Comparison of ENCODE assay signal across 8 cellular contexts in the genomic region with DNA sequence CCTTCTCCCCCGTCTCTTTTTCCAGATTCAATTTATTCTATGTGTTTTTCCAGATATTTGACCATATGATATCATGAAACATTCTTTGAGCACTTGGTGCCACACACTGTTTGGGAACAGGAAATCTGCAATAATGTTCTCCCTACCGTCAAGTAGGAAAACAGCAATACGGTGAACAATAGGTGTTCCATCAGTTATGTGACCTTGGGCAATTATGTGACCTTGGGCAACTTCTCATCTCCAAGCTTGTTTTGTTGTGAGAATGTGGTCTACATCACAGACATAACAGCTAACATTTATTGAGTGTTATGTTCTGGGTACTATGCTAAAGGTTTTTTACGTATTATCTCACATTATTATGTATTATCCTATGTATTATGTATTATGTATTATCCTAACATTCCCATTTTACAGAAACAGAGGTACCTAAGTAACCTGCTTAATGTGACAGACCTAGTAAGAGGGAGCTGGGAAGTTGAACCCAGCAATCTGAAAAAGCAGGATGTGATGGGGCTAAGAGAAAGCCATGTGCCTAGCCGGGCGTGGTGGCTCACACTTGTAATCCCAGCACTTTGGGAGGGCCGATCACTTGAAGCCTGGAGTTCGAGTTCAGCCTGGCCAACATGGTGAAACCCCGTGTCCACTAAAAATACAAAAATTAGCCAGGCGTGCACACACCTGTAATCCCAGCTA. TPM values are rescaled to one million over a fixed set of nuclear protein-coding genes. Genes with fewer than 3 reads are reported as not detected.
DNase-seq lines count a peak whose midpoint lies in the region; ATAC-seq and TF ChIP-seq lines count a peak whose summit lies in the region.

No MANE protein-coding gene starts in this region.

- TF ChIP-seq CTCF in CD8-positive, alpha-beta T cell (IDR thresholded peaks at IDR 0.05) = no peak
- TF ChIP-seq CTCF in Loucy (conservative IDR thresholded peaks at IDR 0.05; ENCODE audit: low read length) (no peak), smooth muscle cell (IDR thresholded peaks at IDR 0.05; ENCODE audit: borderline replicate concordance, insufficient read depth, poor library complexity, severe bottlenecking) (no peak)

- DNase-seq in CD8-positive, alpha-beta T cell = no peak
- no peak for DNase-seq in smooth muscle cell (lab: John Stamatoyannopoulos, UW; ENCODE audit: unreplicated experiment)
- DNase-seq in germinal center (ENCODE audit: low spot score) = no peak
- no peak for DNase-seq in NCI-H82 (lab: John Stamatoyannopoulos, UW)
- no peak for DNase-seq in stimulated activated CD4-positive, alpha-beta T cell treated with anti-CD3 and anti-CD28 coated beads, Interleukin-1b, Interleukin-23, amount 100 ng/mL, for 48 hours

- no peak overlapping the region for H3K27ac ChIP-seq in CD8-positive, alpha-beta T cell (ENCODE audit: low read depth, low read length)
- H3K27ac ChIP-seq in duodenal mucosa (ENCODE audit: low read depth, low read length) (no peak overlapping the region), smooth muscle cell (ENCODE audit: low read depth) (no peak overlapping the region)

- peaks cover 23% of the 10 kb centered on the region for H3K4me1 ChIP-seq in CD8-positive, alpha-beta T cell (ENCODE audit: insufficient read depth, low read length)
- peaks cover 26% of the 10 kb centered on the region for H3K4me1 ChIP-seq in Loucy (ENCODE audit: insufficient read depth, low read length, poor library complexity, severe bottlenecking)
- peaks cover 23 to 24% of the 10 kb centered on the region in 2 donors for H3K4me1 ChIP-seq in duodenal mucosa (ENCODE audit: control insufficient read depth in 1 of 2, insufficient read depth in 2 of 2, low read length in 2 of 2)
- H3K4me1 ChIP-seq in neuron (ENCODE audit: insufficient read depth, low read length) = peaks cover 9% of the 10 kb centered on the region
- peaks cover 8% of the 10 kb centered on the region for H3K4me1 ChIP-seq in smooth muscle cell (ENCODE audit: low read depth)

- no peak overlapping the region for H3K4me3 ChIP-seq in CD8-positive, alpha-beta T cell (ENCODE audit: low read depth, low read length)
- H3K4me3 ChIP-seq in Loucy (ENCODE audit: low read length, poor library complexity, severe bottlenecking) = peak overlapping the region; percentile 91
- H3K4me3 ChIP-seq in duodenal mucosa (ENCODE audit: low read depth in 1 of 2, low read length in 2 of 2) = peak overlapping the region; percentile 62 to 89
- H3K4me3 ChIP-seq in neuron (ENCODE audit: low read length) = peak overlapping the region; percentile 68
- H3K4me3 ChIP-seq in smooth muscle cell = no peak overlapping the region

- H3K9me3 ChIP-seq in CD8-positive, alpha-beta T cell (ENCODE audit: low read length) = no peaks in the 10 kb centered on the region
- H3K9me3 ChIP-seq in Loucy (ENCODE audit: insufficient read depth, low read depth, low read length) (no peaks in the 10 kb centered on the region), duodenal mucosa (ENCODE audit: control insufficient read depth in 1 of 2, low read length in 2 of 2) (no peaks in the 10 kb centered on the region), neuron (ENCODE audit: low read length) (no peaks in the 10 kb centered on the region), smooth muscle cell (replicated peaks; ENCODE audit: low read depth) (no peaks in the 10 kb centered on the region)

- 93% methylated on average over 10 of the region's 10 CpGs for WGBS in smooth muscle cell (ENCODE audit: low lambda C conversion rate)

- no peaks in the 10 kb centered on the region for H3K9me3 Mint-ChIP-seq in CD8-positive, alpha-beta T cell

- peaks cover 4% of the 10 kb centered on the region for H3K36me3 ChIP-seq in CD8-positive, alpha-beta T cell (ENCODE audit: insufficient read depth, low read length)
- peaks cover 15% of the 10 kb centered on the region for H3K36me3 ChIP-seq in Loucy (ENCODE audit: insufficient read depth, low read length)
- H3K36me3 ChIP-seq in duodenal mucosa (ENCODE audit: control insufficient read depth in 1 of 2, insufficient read depth in 2 of 2, low read length in 2 of 2) = peaks cover 0 to 11% of the 10 kb centered on the region in 2 donors
- H3K36me3 ChIP-seq in neuron (ENCODE audit: insufficient read depth, low read length) = no peaks in the 10 kb centered on the region
- H3K36me3 ChIP-seq in smooth muscle cell (ENCODE audit: low read depth) = no peaks in the 10 kb centered on the region

- H3K79me2 ChIP-seq in Loucy (ENCODE audit: insufficient read depth, low read length) (peaks cover 40% of the 10 kb centered on the region), smooth muscle cell (ENCODE audit: low read depth) (no peaks in the 10 kb centered on the region)

- no peaks in the 10 kb centered on the region for H3K27me3 Mint-ChIP-seq in CD8-positive, alpha-beta T cell (ENCODE audit: low read depth)

- H3K9ac ChIP-seq in Loucy (ENCODE audit: low read depth, low read length, poor library complexity, severe bottlenecking) (peak overlapping the region; percentile 95), duodenal mucosa (ENCODE audit: low read depth in 1 of 2, low read length in 2 of 2) (peak overlapping the region; percentile 39 to 83), smooth muscle cell (ENCODE audit: low read depth) (no peak overlapping the region)

- intact Hi-C loops in CD8-positive, alpha-beta T cell (cut with DNase I, micrococcal nuclease) = loop anchor here (1.0 to 10.0 kb wide), 8 partner anchors 48 to 854 kb away; partner anchors contain the start of genes TMED10 (in 2 of the 2), ACYP1 (in 1 of the 2), EIF2B2 (in 1 of the 2) and ISCA2 (in 1 of the 2)

- peak overlapping the region; percentile 84 for H3K27ac Mint-ChIP-seq in CD8-positive, alpha-beta T cell

- H3K4me2 ChIP-seq in Loucy (ENCODE audit: low read depth, low read length, poor library complexity, severe bottlenecking) = peak overlapping the region; percentile 94
- H3K4me2 ChIP-seq in smooth muscle cell = no peak overlapping the region

- no peaks in the 10 kb centered on the region for H3K9me2 ChIP-seq in Loucy (replicated peaks; ENCODE audit: low read depth, low read length)

- H3K4me1 Mint-ChIP-seq in CD8-positive, alpha-beta T cell (ENCODE audit: low read depth) = peaks cover 48% of the 10 kb centered on the region

- no peak for ATAC-seq in CD8-positive, alpha-beta T cell

- CTCF ChIA-PET in CD8-positive, alpha-beta T cell (lab: Charles Lee) = interaction anchor here (0.9 to 22.7 kb wide), 4 partner anchors 11 to 361 kb away, joined by 3 to 473 read pairs (median 4); no protein-coding TSS in a partner anchor

- H3K27me3 ChIP-seq in CD8-positive, alpha-beta T cell (ENCODE audit: insufficient read depth, low read length) = no peaks in the 10 kb centered on the region
- no peaks in the 10 kb centered on the region for H3K27me3 ChIP-seq in Loucy (ENCODE audit: insufficient read depth, low read length, poor library complexity, severe bottlenecking)
- no peaks in the 10 kb centered on the region for H3K27me3 ChIP-seq in duodenal mucosa (ENCODE audit: control insufficient read depth in 1 of 2, insufficient read depth in 2 of 2, low read length in 2 of 2)
- H3K27me3 ChIP-seq in neuron (ENCODE audit: insufficient read depth, low read length) = no peaks in the 10 kb centered on the region
- no peaks in the 10 kb centered on the region for H3K27me3 ChIP-seq in smooth muscle cell (ENCODE audit: low read depth)

- peaks cover 26% of the 10 kb centered on the region for H3K36me3 Mint-ChIP-seq in CD8-positive, alpha-beta T cell

- H2AFZ ChIP-seq in Loucy (ENCODE audit: low read length) (no peak overlapping the region), neuron (ENCODE audit: low read depth, low read length) (no peak overlapping the region), smooth muscle cell (ENCODE audit: low read depth) (no peak overlapping the region)

- H4K20me1 ChIP-seq in Loucy (ENCODE audit: insufficient read depth, low read length, poor library complexity, severe bottlenecking) (peaks cover 15% of the 10 kb centered on the region), smooth muscle cell (ENCODE audit: low read depth) (peaks cover 14% of the 10 kb centered on the region)

- POLR2A ChIA-PET in CD8-positive, alpha-beta T cell (lab: Charles Lee) = interaction anchor here (0.7 to 1.9 kb wide), 3 partner anchors 16 to 167 kb away, joined by 3 to 8 read pairs (median 4); no protein-coding TSS in a partner anchor

- H3K4me3 Mint-ChIP-seq in CD8-positive, alpha-beta T cell = peak overlapping the region; percentile 79

- no peaks in the 10 kb centered on the region for H3F3A ChIP-seq in Loucy (ENCODE audit: low read depth)
- peaks cover 21% of the 10 kb centered on the region for H3F3A ChIP-seq in smooth muscle cell (ENCODE audit: low read depth)

RNA-seq across cellular contexts. Expression of gene NEK9, which starts 1.2 kb away (rescaled TPM):
- total RNA-seq in CD8-positive, alpha-beta T cell = 10 to 100 TPM; 40.7 to 42.9 TPM
- total RNA-seq in smooth muscle cell = 17.8 and 34.4 TPM in 2 replicates
- polyA plus RNA-seq in smooth muscle cell = 10.5 and 12.4 TPM in 2 replicates

RNA-seq across cellular contexts. Expression of gene TMED10, which starts 48.4 kb away (rescaled TPM):
- 100 to 1,000 TPM; 126 to 129 TPM for total RNA-seq in CD8-positive, alpha-beta T cell
- total RNA-seq in smooth muscle cell = 566 and 645 TPM in 2 replicates
- 403 and 473 TPM in 2 replicates for polyA plus RNA-seq in smooth muscle cell

RNA-seq across cellular contexts. Expression of gene ZC2HC1C, which starts 58.6 kb away (rescaled TPM):
- not detected for total RNA-seq in CD8-positive, alpha-beta T cell
- 0.18 and 0.31 TPM in 2 replicates for total RNA-seq in smooth muscle cell
- 0.53 and 2.6 TPM in 2 replicates for polyA plus RNA-seq in smooth muscle cell

Comparison
In these comparisons a context has a peak if more than half of its experiments do, and no peak if none do; other contexts are left out.
1. H3K4me3 ChIP-seq: peak in Loucy (single experiment), duodenal mucosa (2 of 2) and neuron (single experiment); none in CD8-positive, alpha-beta T cell (single experiment) and smooth muscle cell (single experiment).